ENCODE assay signal across 1 cellular context in the genomic region with DNA sequence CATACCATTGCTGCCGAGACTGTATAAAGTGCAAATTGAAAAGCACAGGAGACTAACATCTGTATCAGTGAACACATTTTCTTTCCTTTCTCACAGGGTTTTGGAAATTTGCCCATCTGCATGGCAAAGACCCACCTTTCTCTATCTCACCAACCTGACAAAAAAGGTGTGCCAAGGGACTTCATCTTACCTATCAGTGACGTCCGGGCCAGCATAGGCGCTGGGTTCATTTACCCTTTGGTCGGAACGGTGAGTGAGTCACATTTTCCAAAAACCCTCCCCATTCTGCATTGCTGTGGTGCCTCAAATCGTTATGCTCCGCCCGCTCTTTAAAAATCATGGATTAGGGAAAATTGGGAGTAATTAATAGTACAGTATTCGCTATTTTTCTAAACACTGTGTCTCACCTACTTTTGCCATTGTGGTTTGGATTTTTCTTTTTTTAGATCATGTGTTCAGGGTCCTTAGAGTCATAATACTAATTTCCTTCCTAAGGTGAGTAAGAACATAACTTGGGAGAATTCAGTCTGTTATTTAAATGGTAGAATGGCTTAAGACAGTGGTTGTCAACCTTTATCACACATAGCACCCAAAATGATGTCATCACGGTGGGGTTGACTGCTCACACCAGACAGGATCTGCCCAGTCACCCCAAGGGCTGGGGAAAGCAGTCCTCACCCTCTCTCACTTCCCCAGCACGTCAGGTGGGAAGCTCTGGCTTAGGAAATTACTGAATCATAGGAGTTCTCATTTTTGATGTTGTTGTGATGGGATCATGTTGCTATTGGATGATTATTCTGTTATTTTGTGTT.
TF ChIP-seq lines count a peak whose summit lies in the region.

No MANE protein-coding gene starts in this region.

TF ChIP-seq in WTC11, 78 proteins besides CTCF, POLR2A, EP300 and RAD21 (continued from another document):
- TF ChIP-seq, protein P1, sequence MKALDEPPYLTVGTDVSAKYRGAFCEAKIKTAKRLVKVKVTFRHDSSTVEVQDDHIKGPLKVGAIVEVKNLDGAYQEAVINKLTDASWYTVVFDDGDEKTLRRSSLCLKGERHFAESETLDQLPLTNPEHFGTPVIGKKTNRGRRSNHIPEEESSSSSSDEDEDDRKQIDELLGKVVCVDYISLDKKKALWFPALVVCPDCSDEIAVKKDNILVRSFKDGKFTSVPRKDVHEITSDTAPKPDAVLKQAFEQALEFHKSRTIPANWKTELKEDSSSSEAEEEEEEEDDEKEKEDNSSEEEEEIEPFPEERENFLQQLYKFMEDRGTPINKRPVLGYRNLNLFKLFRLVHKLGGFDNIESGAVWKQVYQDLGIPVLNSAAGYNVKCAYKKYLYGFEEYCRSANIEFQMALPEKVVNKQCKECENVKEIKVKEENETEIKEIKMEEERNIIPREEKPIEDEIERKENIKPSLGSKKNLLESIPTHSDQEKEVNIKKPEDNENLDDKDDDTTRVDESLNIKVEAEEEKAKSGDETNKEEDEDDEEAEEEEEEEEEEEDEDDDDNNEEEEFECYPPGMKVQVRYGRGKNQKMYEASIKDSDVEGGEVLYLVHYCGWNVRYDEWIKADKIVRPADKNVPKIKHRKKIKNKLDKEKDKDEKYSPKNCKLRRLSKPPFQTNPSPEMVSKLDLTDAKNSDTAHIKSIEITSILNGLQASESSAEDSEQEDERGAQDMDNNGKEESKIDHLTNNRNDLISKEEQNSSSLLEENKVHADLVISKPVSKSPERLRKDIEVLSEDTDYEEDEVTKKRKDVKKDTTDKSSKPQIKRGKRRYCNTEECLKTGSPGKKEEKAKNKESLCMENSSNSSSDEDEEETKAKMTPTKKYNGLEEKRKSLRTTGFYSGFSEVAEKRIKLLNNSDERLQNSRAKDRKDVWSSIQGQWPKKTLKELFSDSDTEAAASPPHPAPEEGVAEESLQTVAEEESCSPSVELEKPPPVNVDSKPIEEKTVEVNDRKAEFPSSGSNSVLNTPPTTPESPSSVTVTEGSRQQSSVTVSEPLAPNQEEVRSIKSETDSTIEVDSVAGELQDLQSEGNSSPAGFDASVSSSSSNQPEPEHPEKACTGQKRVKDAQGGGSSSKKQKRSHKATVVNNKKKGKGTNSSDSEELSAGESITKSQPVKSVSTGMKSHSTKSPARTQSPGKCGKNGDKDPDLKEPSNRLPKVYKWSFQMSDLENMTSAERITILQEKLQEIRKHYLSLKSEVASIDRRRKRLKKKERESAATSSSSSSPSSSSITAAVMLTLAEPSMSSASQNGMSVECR (CRISPR knock-in tag; IDR thresholded peaks at IDR 0.05; ENCODE audit: borderline replicate concordance): no peak
- TF ChIP-seq, protein P2, sequence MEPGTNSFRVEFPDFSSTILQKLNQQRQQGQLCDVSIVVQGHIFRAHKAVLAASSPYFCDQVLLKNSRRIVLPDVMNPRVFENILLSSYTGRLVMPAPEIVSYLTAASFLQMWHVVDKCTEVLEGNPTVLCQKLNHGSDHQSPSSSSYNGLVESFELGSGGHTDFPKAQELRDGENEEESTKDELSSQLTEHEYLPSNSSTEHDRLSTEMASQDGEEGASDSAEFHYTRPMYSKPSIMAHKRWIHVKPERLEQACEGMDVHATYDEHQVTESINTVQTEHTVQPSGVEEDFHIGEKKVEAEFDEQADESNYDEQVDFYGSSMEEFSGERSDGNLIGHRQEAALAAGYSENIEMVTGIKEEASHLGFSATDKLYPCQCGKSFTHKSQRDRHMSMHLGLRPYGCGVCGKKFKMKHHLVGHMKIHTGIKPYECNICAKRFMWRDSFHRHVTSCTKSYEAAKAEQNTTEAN (CRISPR knock-in tag; IDR thresholded peaks at IDR 0.05): no peak
- TF ChIP-seq, protein P3, sequence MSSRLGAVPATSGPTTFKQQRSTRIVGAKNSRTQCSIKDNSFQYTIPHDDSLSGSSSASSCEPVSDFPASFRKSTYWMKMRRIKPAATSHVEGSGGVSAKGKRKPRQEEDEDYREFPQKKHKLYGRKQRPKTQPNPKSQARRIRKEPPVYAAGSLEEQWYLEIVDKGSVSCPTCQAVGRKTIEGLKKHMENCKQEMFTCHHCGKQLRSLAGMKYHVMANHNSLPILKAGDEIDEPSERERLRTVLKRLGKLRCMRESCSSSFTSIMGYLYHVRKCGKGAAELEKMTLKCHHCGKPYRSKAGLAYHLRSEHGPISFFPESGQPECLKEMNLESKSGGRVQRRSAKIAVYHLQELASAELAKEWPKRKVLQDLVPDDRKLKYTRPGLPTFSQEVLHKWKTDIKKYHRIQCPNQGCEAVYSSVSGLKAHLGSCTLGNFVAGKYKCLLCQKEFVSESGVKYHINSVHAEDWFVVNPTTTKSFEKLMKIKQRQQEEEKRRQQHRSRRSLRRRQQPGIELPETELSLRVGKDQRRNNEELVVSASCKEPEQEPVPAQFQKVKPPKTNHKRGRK (CRISPR knock-in tag; IDR thresholded peaks at IDR 0.05; ENCODE audit: borderline replicate concordance): no peak
- no peak for TF ChIP-seq HMGA2 (CRISPR knock-in tag; IDR thresholded peaks at IDR 0.05)
- no peak for TF ChIP-seq ZNF671 (CRISPR knock-in tag; IDR thresholded peaks at IDR 0.05)
